ENCODE assay signal across 9 cellular contexts in the genomic region with DNA sequence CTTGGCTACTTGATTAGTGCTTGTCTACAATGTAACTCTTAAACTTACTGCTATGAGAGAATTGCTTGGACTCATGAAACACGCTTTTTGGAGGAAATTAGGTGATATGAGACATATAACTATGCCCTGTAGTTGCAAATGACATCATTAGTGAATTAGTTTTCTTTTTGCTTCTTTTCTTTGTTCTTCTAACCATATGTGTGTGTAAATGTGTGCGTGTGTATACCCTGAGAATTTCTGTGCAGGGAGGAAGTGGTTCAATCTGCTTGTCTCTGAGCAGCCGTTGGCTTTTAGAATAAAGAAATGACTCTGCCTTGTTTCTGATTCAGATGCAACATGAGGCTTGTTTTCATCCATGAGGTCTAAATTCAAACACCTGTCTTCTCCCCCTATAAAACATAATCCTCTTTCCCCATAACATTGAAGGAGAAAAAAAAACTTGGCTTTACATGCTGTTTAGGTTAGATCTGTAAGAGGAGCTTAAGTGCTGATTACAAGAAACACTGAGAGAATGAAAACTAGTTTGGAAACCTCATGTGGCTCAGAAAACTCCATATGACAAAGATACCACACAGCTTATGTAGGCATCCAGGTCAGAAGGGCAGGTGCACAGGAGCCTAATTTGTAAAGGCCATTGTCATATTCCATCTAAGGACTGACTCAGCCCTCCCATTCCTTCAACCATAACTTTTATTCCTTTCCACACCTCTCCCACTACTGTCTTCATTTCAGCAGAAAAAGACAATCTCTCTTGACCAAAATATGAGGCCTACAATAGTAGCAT. TPM values are rescaled to one million over a fixed set of nuclear protein-coding genes. Genes with fewer than 3 reads are reported as not detected.
A peak's percentile ranks its signal among the peaks of the same experiment; 100 is the strongest.
DNase-seq lines count a peak whose midpoint lies in the region; ATAC-seq and TF ChIP-seq lines count a peak whose summit lies in the region.
"Had no signal": no experiment of that assay in that cellular context is flagged by ENCODE, and none has a peak within 500 bp of the region (broad histone marks: within the 10 kb centered on the region; RNA-seq: fewer than 3 reads in every experiment).

No MANE protein-coding gene starts in this region.

- no peaks in the 10 kb centered on the region for H3K36me3 Mint-ChIP-seq in stimulated activated effector memory CD8-positive, alpha-beta T cell treated with anti-CD3 and anti-CD28 coated beads, Interleukin-12 subunit alpha, Interleukin-12 subunit beta, amount 100 ng/mL, for 72 hours

- H3K27ac ChIP-seq in gastrocnemius medialis: peak overlapping the region in 1 of 4 donors; percentile 16

- peak overlapping the region; percentile 85 for H3K27ac Mint-ChIP-seq in stimulated activated effector memory CD8-positive, alpha-beta T cell treated with anti-CD3 and anti-CD28 coated beads, Interleukin-12 subunit alpha, Interleukin-12 subunit beta, amount 100 ng/mL, for 72 hours

- DNase-seq in activated T-cell treated with anti-CD3 and anti-CD28 coated beads for 24 hours (ENCODE audit: low read depth): peak; percentile 11
- no peak for DNase-seq in activated T-cell treated with anti-CD3 and anti-CD28 coated beads, Interleukin-2, amount 50 U/mL, for 48 hours
- DNase-seq in NCI-H524 treated with DMSO at 0.1 percent for 48 hours (lab: John Stamatoyannopoulos, UW): peak; percentile 96
- no peak for DNase-seq in stimulated activated effector memory CD8-positive, alpha-beta T cell treated with anti-CD3 and anti-CD28 coated beads, Interleukin-12 subunit alpha, Interleukin-12 subunit beta, amount 100 ng/mL, for 72 hours (ENCODE audit: low spot score in 2 of 2)
- no peak for DNase-seq in hepatic stellate cell (ENCODE audit: low spot score)
- DNase-seq in gastrocnemius medialis: no peak
- DNase-seq in GM03348 (ENCODE audit: low spot score): no peak

- intact Hi-C loops in gastrocnemius medialis (cut with DNase I; ENCODE audit: low total_unique reads): no loop called here

- H3K4me3 Mint-ChIP-seq in stimulated activated effector memory CD8-positive, alpha-beta T cell treated with anti-CD3 and anti-CD28 coated beads, Interleukin-12 subunit alpha, Interleukin-12 subunit beta, amount 100 ng/mL, for 72 hours: peak overlapping the region; percentile 6

- in situ Hi-C loops in gastrocnemius medialis (cut with MboI; ENCODE audit: low sequenced_read_pairs in 4 of 4): no loop called here

- H3K9me3 ChIP-seq in gastrocnemius medialis: no peaks in the 10 kb centered on the region

- H3K4me1 ChIP-seq in gastrocnemius medialis: no peaks in the 10 kb centered on the region

- no peak for TF ChIP-seq POLR2A in gastrocnemius medialis (IDR thresholded peaks at IDR 0.05)

- peak; percentile 66 for ATAC-seq in HG02840 (IDR thresholded peaks at IDR 0.05; ENCODE audit: low FRiP score, unreplicated experiment)
- ATAC-seq in stimulated activated effector memory CD8-positive, alpha-beta T cell treated with anti-CD3 and anti-CD28 coated beads, Interleukin-12 subunit alpha, Interleukin-12 subunit beta, amount 100 ng/mL, for 72 hours: peak; percentile 98
- ATAC-seq in gastrocnemius medialis: no peak
- ATAC-seq: Panc1 had no signal

- H3K4me1 Mint-ChIP-seq in stimulated activated effector memory CD8-positive, alpha-beta T cell treated with anti-CD3 and anti-CD28 coated beads, Interleukin-12 subunit alpha, Interleukin-12 subunit beta, amount 100 ng/mL, for 72 hours: peaks cover 19% of the 10 kb centered on the region

- H3K36me3 ChIP-seq in gastrocnemius medialis: no peaks in the 10 kb centered on the region

- no peak overlapping the region for H3K4me3 ChIP-seq in gastrocnemius medialis

- no peak for TF ChIP-seq CTCF in gastrocnemius medialis (IDR thresholded peaks at IDR 0.05 in 4 of 5, conservative IDR thresholded peaks at IDR 0.05 in 1 of 5)

- H3K9me3 Mint-ChIP-seq in stimulated activated effector memory CD8-positive, alpha-beta T cell treated with anti-CD3 and anti-CD28 coated beads, Interleukin-12 subunit alpha, Interleukin-12 subunit beta, amount 100 ng/mL, for 72 hours: peaks cover 3% of the 10 kb centered on the region

- H3K27me3 ChIP-seq in gastrocnemius medialis: no peaks in the 10 kb centered on the region

RNA-seq across cellular contexts. Expression of gene BLM, which starts 30.5 kb away (rescaled TPM):
- total RNA-seq in gastrocnemius medialis: 10 to 100 TPM; 11.6 to 18.2 (median 14.5) TPM

Comparison
In these comparisons a context has a peak if more than half of its experiments do, and no peak if none do; other contexts are left out.
1. DNase-seq: peak in activated T-cell treated with anti-CD3 and anti-CD28 coated beads for 24 hours (single experiment) and NCI-H524 treated with DMSO at 0.1 percent for 48 hours (single experiment); none in activated T-cell treated with anti-CD3 and anti-CD28 coated beads, Interleukin-2, amount 50 U/mL, for 48 hours (0 of 2), stimulated activated effector memory CD8-positive, alpha-beta T cell treated with anti-CD3 and anti-CD28 coated beads, Interleukin-12 subunit alpha, Interleukin-12 subunit beta, amount 100 ng/mL, for 72 hours (0 of 2), hepatic stellate cell (single experiment), gastrocnemius medialis (0 of 2) and GM03348 (single experiment).
2. ATAC-seq: peak in HG02840 (single experiment) and stimulated activated effector memory CD8-positive, alpha-beta T cell treated with anti-CD3 and anti-CD28 coated beads, Interleukin-12 subunit alpha, Interleukin-12 subunit beta, amount 100 ng/mL, for 72 hours (single experiment); none in gastrocnemius medialis (0 of 2).